Comparison of ENCODE assay signal across 28 cellular contexts in the genomic region with DNA sequence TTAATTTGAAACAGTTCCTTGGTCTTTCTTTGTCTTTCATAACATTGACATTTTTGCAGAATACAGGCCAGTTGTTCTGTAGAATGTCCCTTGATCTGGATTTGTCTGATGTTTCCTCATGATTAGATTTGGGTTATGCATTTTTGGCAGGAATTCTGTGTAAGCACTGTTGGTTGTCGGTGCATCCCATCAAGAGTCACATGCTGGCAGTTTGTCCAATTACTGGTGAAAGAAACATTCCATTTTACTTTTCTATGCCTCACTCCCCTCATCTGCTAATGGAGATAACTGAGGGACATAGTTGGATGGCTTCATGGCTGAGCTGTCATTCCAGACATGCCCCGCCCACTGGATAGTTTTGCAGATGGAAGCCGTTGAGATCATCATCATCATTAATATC.
"Had no signal": no experiment of that assay in that cellular context is flagged by ENCODE, and none has a peak within 500 bp of the region (broad histone marks: within the 10 kb centered on the region; RNA-seq: fewer than 3 reads in every experiment).

No MANE protein-coding gene starts in this region.

- H3K27ac Mint-ChIP-seq: activated B cell treated with CpG ODN at 0.5 μM for 24 hours; activated CD4-positive, alpha-beta memory T cell treated with anti-CD3 and anti-CD28 coated beads for 36 hours; activated CD4-positive, alpha-beta T cell treated with anti-CD3 and anti-CD28 coated beads, Interleukin-2, amount 10 ng/mL, durations not matched to agents 7 days and 5 days; activated naive CD4-positive, alpha-beta T cell treated with anti-CD3 and anti-CD28 coated beads, Interleukin-2, amount 10 ng/mL, durations not matched to agents 7 days and 5 days; activated naive CD8-positive, alpha-beta T cell treated with anti-CD3 and anti-CD28 coated beads for 36 hours; brain; T-helper 17 cell had no signal

- H3K4me3 ChIP-seq: adrenal gland, SJSA1 had no signal

- H3K36me3 ChIP-seq: adrenal gland, SJSA1 had no signal

- H3K36me3 Mint-ChIP-seq: activated CD4-positive, alpha-beta memory T cell treated with anti-CD3 and anti-CD28 coated beads for 36 hours; activated naive CD4-positive, alpha-beta T cell treated with anti-CD3 and anti-CD28 coated beads, Interleukin-2, amount 10 ng/mL, durations not matched to agents 7 days and 5 days; activated naive CD8-positive, alpha-beta T cell treated with anti-CD3 and anti-CD28 coated beads for 36 hours; brain had no signal

- H3K27me3 ChIP-seq: adrenal gland, SJSA1 had no signal

- DNase-seq: activated B cell treated with CpG ODN at 0.5 μM for 24 hours; activated CD4-positive, alpha-beta memory T cell treated with anti-CD3 and anti-CD28 coated beads for 36 hours; activated CD4-positive, alpha-beta T cell treated with anti-CD3 and anti-CD28 coated beads for 1 hour; activated CD4-positive, alpha-beta T cell treated with anti-CD3 and anti-CD28 coated beads, Interleukin-2, amount 10 ng/mL, durations not matched to agents 7 days and 5 days; activated CD8-positive, alpha-beta memory T cell treated with anti-CD3 and anti-CD28 coated beads for 24 hours; activated effector memory CD4-positive, alpha-beta T cell treated with anti-CD3 and anti-CD28 coated beads, Interleukin-2, amount 50 U/mL, for 16 hours; activated naive CD4-positive, alpha-beta T cell treated with anti-CD3 and anti-CD28 coated beads, Interleukin-2, amount 10 ng/mL, durations not matched to agents 7 days and 5 days; activated naive CD8-positive, alpha-beta T cell treated with anti-CD3 and anti-CD28 coated beads for 36 hours; activated T-cell treated with anti-CD3 and anti-CD28 coated beads, Interleukin-2, amount 50 U/mL, for 4 hours; adrenal gland; anterior cingulate cortex; KG1; NCI-H1092; NCI-H1417; NCI-H2029; NCI-H345; NCI-H510A treated with DMSO at 0.1 percent for 48 hours; NCI-H69; NK-92 treated with Interleukin-12 subunit alpha and Interleukin-12 subunit beta, amount 100 ng/mL, for 24 hours; PC-3; SHP77; T-helper 17 cell; T1000 had no signal

- ATAC-seq: activated T-cell treated with anti-CD3 and anti-CD28 coated beads, Interleukin-2, amount 50 U/mL, for 4 hours; PC-3; T-helper 17 cell had no signal

- H3K27me3 Mint-ChIP-seq: activated naive CD8-positive, alpha-beta T cell treated with anti-CD3 and anti-CD28 coated beads for 36 hours had no signal

- H3K9me3 ChIP-seq: adrenal gland, SJSA1 had no signal

- FAIRE-seq: RCC 7860, TTC549 had no signal

- H3K4me3 Mint-ChIP-seq: activated B cell treated with CpG ODN at 0.5 μM for 24 hours; activated CD4-positive, alpha-beta memory T cell treated with anti-CD3 and anti-CD28 coated beads for 36 hours; activated CD4-positive, alpha-beta T cell treated with anti-CD3 and anti-CD28 coated beads, Interleukin-2, amount 10 ng/mL, durations not matched to agents 7 days and 5 days; activated naive CD4-positive, alpha-beta T cell treated with anti-CD3 and anti-CD28 coated beads, Interleukin-2, amount 10 ng/mL, durations not matched to agents 7 days and 5 days; activated naive CD8-positive, alpha-beta T cell treated with anti-CD3 and anti-CD28 coated beads for 36 hours; activated T-cell treated with anti-CD3 and anti-CD28 coated beads, Interleukin-2, amount 50 U/mL, for 4 hours; central memory CD8-positive, alpha-beta T cell; T-helper 17 cell had no signal

- H3K4me1 ChIP-seq: adrenal gland, SJSA1 had no signal

- H3K9me3 Mint-ChIP-seq: activated B cell treated with CpG ODN at 0.5 μM for 24 hours; activated CD4-positive, alpha-beta memory T cell treated with anti-CD3 and anti-CD28 coated beads for 36 hours; activated naive CD4-positive, alpha-beta T cell treated with anti-CD3 and anti-CD28 coated beads, Interleukin-2, amount 10 ng/mL, durations not matched to agents 7 days and 5 days; activated naive CD8-positive, alpha-beta T cell treated with anti-CD3 and anti-CD28 coated beads for 36 hours; activated T-cell treated with anti-CD3 and anti-CD28 coated beads, Interleukin-2, amount 50 U/mL, for 4 hours; central memory CD8-positive, alpha-beta T cell had no signal

- H3K27ac ChIP-seq: adrenal gland, SJSA1 had no signal

- H3K4me1 Mint-ChIP-seq: activated B cell treated with CpG ODN at 0.5 μM for 24 hours; activated CD4-positive, alpha-beta T cell treated with anti-CD3 and anti-CD28 coated beads, Interleukin-2, amount 10 ng/mL, durations not matched to agents 7 days and 5 days; activated naive CD4-positive, alpha-beta T cell treated with anti-CD3 and anti-CD28 coated beads, Interleukin-2, amount 10 ng/mL, durations not matched to agents 7 days and 5 days; activated naive CD8-positive, alpha-beta T cell treated with anti-CD3 and anti-CD28 coated beads for 36 hours; brain; central memory CD8-positive, alpha-beta T cell; T-helper 17 cell had no signal
